Comparison of ENCODE assay signal across 2 cellular contexts in genomic region chr9:120773218-120773617, GRCh38.
TF ChIP-seq lines count a peak whose summit lies in the region.

No MANE protein-coding gene starts in this region.

TF ChIP-seq in A549, 52 proteins besides CTCF, POLR2A, EP300 and RAD21:
- TF ChIP-seq MAFK (IDR thresholded peaks at IDR 0.05; ENCODE audit: partially characterized antibody) = peak; percentile 9
- TF ChIP-seq HOXB5 (CRISPR knock-in tag; IDR thresholded peaks at IDR 0.05) = no peak
- TF ChIP-seq HOXA7 (CRISPR knock-in tag; IDR thresholded peaks at IDR 0.05) = no peak
- no peak for TF ChIP-seq BCL3 (IDR thresholded peaks at IDR 0.05)
- no peak for TF ChIP-seq ELK1 (IDR thresholded peaks at IDR 0.05; ENCODE audit: low read depth, low read length)

TF ChIP-seq in K562, 482 proteins besides CTCF, POLR2A, EP300 and RAD21:
- TF ChIP-seq ZNF316 (IDR thresholded peaks at IDR 0.05) (0 out of 2 replicates have a peak, but pooled peaks have one; percentile 29), STAT6 (CRISPR knock-in tag; IDR thresholded peaks at IDR 0.05) (no peak)
